In the genomic region with DNA sequence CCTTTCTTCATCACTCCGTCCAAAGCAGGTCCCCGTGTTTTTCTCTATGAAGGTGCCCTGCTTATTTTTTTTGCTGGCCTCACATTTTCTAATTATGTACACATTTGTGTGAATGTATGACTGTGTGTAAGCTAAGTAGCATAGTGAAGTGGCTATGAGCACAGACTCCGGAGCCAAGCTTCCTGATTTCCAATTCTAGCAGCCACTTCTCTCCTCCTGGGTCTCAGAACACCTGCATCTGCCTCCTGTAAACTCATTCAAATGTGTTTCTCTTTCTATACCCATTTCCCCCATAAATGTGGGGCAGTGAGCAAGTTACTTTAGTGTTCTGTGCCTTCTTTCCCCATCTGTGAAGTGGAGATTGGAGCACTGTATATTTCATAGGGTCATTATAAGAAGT, we compare ENCODE assay signal across 1 cellular context.
TF ChIP-seq lines count a peak whose summit lies in the region.

No MANE protein-coding gene starts in this region.

TF ChIP-seq in GM12878, 131 proteins besides CTCF, POLR2A, EP300 and RAD21:
- 0 out of 4 replicates have a peak, but pooled peaks of 1 of the 2 experiments have one; percentile 37 for TF ChIP-seq ETV6 (conservative IDR thresholded peaks at IDR 0.05 in 1 of 2, IDR thresholded peaks at IDR 0.05 in 1 of 2; ENCODE audit: borderline replicate concordance in 1 of 2, low read depth in 1 of 2)
- no peak for TF ChIP-seq MYC (IDR thresholded peaks at IDR 0.05; ENCODE audit: insufficient read depth, insufficient read length, insufficient replicate concordance, low read length, severe bottlenecking)
- TF ChIP-seq CBFB (IDR thresholded peaks at IDR 0.05; ENCODE audit: low read depth): 0 out of 2 replicates have a peak, but pooled peaks have one; percentile 23
- TF ChIP-seq, protein P1, sequence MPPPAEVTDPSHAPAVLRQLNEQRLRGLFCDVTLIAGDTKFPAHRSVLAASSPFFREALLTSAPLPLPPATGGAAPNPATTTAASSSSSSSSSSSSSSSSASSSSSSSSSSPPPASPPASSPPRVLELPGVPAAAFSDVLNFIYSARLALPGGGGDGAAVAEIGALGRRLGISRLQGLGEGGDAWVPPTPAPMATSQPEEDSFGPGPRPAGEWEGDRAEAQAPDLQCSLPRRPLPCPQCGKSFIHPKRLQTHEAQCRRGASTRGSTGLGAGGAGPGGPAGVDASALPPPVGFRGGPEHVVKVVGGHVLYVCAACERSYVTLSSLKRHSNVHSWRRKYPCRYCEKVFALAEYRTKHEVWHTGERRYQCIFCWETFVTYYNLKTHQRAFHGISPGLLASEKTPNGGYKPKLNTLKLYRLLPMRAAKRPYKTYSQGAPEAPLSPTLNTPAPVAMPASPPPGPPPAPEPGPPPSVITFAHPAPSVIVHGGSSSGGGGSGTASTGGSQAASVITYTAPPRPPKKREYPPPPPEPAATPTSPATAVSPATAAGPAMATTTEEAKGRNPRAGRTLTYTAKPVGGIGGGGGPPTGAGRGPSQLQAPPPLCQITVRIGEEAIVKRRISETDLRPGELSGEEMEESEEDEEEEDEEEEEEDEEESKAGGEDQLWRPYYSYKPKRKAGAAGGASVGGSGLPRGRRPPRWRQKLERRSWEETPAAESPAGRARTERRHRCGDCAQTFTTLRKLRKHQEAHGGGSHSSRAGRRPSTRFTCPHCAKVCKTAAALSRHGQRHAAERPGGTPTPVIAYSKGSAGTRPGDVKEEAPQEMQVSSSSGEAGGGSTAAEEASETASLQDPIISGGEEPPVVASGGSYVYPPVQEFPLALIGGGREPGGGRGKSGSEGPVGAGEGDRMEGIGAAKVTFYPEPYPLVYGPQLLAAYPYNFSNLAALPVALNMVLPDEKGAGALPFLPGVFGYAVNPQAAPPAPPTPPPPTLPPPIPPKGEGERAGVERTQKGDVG (CRISPR knock-in tag; IDR thresholded peaks at IDR 0.05): no peak
- TF ChIP-seq NR2C2 (IDR thresholded peaks at IDR 0.05; ENCODE audit: borderline replicate concordance, control insufficient read depth, insufficient read length, low read depth): no peak
- TF ChIP-seq EED (IDR thresholded peaks at IDR 0.05; ENCODE audit: low read depth): peak; percentile 54
- no peak for TF ChIP-seq SREBF1 (IDR thresholded peaks at IDR 0.05; ENCODE audit: low read length)
- peak; percentile 61; the same call in 1 of the 2 replicates for TF ChIP-seq TCF3 (IDR thresholded peaks at IDR 0.05; ENCODE audit: borderline replicate concordance, insufficient read depth, low read depth, low read length)
- TF ChIP-seq SIX5 (IDR thresholded peaks at IDR 0.05; ENCODE audit: low read depth, low read length, severe bottlenecking): no peak
- TF ChIP-seq HCFC1 (IDR thresholded peaks at IDR 0.05; ENCODE audit: low read length): no peak
- peak; percentile 0; the same call in 1 of the 2 replicates for TF ChIP-seq NFIC (IDR thresholded peaks at IDR 0.05; ENCODE audit: low read depth, low read length)
- TF ChIP-seq ZZZ3 (IDR thresholded peaks at IDR 0.05; ENCODE audit: control insufficient read depth, insufficient read length, low read depth): no peak
- TF ChIP-seq STAT1 (conservative IDR thresholded peaks at IDR 0.05): no peak
- no peak for TF ChIP-seq CHD1 (IDR thresholded peaks at IDR 0.05; ENCODE audit: low read depth, low read length)
